11 cellular contexts compared by ENCODE assay signal in the genomic region with DNA sequence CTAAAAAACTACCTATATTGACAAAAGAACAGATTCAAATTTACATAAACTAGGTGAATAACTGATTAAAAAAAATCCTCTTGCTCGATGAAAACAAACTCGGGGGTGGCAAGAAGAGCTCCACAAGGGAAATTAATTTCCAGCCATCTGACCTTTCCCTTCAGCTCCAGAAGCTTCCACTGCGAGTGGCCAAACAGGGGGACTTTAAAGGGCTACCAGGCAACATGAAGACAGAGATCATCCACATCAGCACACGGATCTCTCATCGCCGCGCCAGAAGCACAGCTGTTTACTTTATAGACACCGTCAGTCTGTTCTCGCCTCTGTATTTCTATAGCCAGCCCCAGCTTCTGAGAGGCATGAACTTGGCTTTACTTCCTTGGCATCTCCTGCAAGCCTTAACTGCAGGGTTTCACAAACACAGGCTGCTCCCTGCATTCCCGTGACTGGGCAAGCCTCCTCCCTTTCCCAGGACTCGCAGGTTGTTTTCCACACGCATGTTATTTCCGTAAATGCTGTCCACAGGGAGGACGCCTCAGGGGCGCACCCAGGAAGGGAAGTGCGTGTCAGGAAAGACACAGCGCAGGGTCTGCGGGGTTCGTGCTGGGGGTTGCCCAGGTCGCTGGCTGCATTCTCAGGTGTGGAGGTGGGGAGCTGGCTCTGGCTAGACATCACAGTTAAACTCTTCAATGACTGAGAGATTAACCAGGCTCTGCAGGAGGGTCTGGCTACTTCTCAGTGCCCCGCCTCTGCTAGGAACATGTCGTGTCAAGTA.
DNase-seq lines count a peak whose midpoint lies in the region; ATAC-seq, FAIRE-seq and TF ChIP-seq lines count a peak whose summit lies in the region.
"Had no signal": no experiment of that assay in that cellular context is flagged by ENCODE, and none has a peak within 500 bp of the region (broad histone marks: within the 10 kb centered on the region; RNA-seq: fewer than 3 reads in every experiment).

No MANE protein-coding gene starts in this region.

- H3K27ac Mint-ChIP-seq in astrocyte (ENCODE audit: unreplicated experiment), result no peak overlapping the region
- H3K27ac Mint-ChIP-seq: CD4-positive, alpha-beta T cell had no signal

- intact Hi-C loops in lower lobe of right lung (cut with DNase I), result no loop called here
- intact Hi-C loops in left ventricle myocardium superior (cut with micrococcal nuclease), result no loop called here

- H3K4me3 Mint-ChIP-seq in astrocyte (ENCODE audit: unreplicated experiment), result no peak overlapping the region
- H3K4me3 Mint-ChIP-seq: CD4-positive, alpha-beta T cell had no signal

- H3K36me3 Mint-ChIP-seq in astrocyte (ENCODE audit: low read depth, unreplicated experiment), result peaks cover 18% of the 10 kb centered on the region

- H3K36me3 ChIP-seq in astrocyte (ENCODE audit: insufficient read depth, low read length), result peaks cover 5% of the 10 kb centered on the region
- H3K36me3 ChIP-seq in lower lobe of right lung, result peaks cover 73% of the 10 kb centered on the region

- TF ChIP-seq CTCF in astrocyte (IDR thresholded peaks at IDR 0.05; ENCODE audit: insufficient read depth, low read depth, low read length) (no peak), lower lobe of right lung (IDR thresholded peaks at IDR 0.05) (no peak)

- H3K9ac ChIP-seq in astrocyte (ENCODE audit: low read length), result peak overlapping the region; percentile 10

- H3K79me2 ChIP-seq in astrocyte (ENCODE audit: insufficient read depth, low read length), result no peaks in the 10 kb centered on the region

- H3K4me1 Mint-ChIP-seq in astrocyte (ENCODE audit: low read depth, unreplicated experiment), result peaks cover 16% of the 10 kb centered on the region

- no peak overlapping the region for H2AFZ ChIP-seq in astrocyte (ENCODE audit: low read depth, low read length)

- H3K27me3 ChIP-seq in astrocyte (ENCODE audit: insufficient read depth, low read length) (no peaks in the 10 kb centered on the region), lower lobe of right lung (ENCODE audit: low read depth) (no peaks in the 10 kb centered on the region)

- DNase-seq in HT-29 (ENCODE audit: low spot score) (peak; percentile 79), astrocyte (ENCODE audit: low read depth) (no peak), lower lobe of right lung (peak; percentile 66), left ventricle myocardium superior (no peak), NCI-H1417 treated with DMSO at 0.1 percent for 48 hours (lab: John Stamatoyannopoulos, UW) (no peak), globus pallidus (ENCODE audit: low spot score) (no peak)
- peak; percentile 6 for DNase-seq in stimulated activated CD8-positive, alpha-beta memory T cell treated with anti-CD3 and anti-CD28 coated beads, Interleukin-4, amount 100 ng/mL, for 48 hours
- no peak for DNase-seq in effector CD8-positive, alpha-beta T cell (lab: John Stamatoyannopoulos, UW)
- DNase-seq: activated CD8-positive, alpha-beta memory T cell treated with anti-CD3 and anti-CD28 coated beads for 24 hours; CD4-positive, alpha-beta T cell; T-helper 9 cell had no signal

- H3K4me3 ChIP-seq in astrocyte (ENCODE audit: insufficient read depth, low read depth, low read length) (no peak overlapping the region), lower lobe of right lung (no peak overlapping the region)

- no peaks in the 10 kb centered on the region for H4K20me1 ChIP-seq in astrocyte (ENCODE audit: insufficient read depth, low read length)

- FAIRE-seq in astrocyte (lab: Jason Lieb, UNC), result no peak

- ATAC-seq in lower lobe of right lung, result peak; percentile 67 to 71
- ATAC-seq in left ventricle myocardium superior, result no peak

- no peaks in the 10 kb centered on the region for H3K9me3 ChIP-seq in astrocyte (ENCODE audit: insufficient read depth, low read depth, low read length)
- H3K9me3 ChIP-seq in lower lobe of right lung, result no peaks in the 10 kb centered on the region

- H3K4me2 ChIP-seq in astrocyte (ENCODE audit: low read length), result no peak overlapping the region

- no peaks in the 10 kb centered on the region for H3K27me3 Mint-ChIP-seq in astrocyte (ENCODE audit: low read depth, unreplicated experiment)
- H3K27me3 Mint-ChIP-seq: CD4-positive, alpha-beta T cell had no signal

- H3K27ac ChIP-seq in astrocyte (ENCODE audit: low read depth, low read length) (no peak overlapping the region), lower lobe of right lung (peak overlapping the region; percentile 74)

- H3K9me3 Mint-ChIP-seq in astrocyte (ENCODE audit: unreplicated experiment), result no peaks in the 10 kb centered on the region
- H3K9me3 Mint-ChIP-seq: CD4-positive, alpha-beta T cell had no signal

- H3K4me1 ChIP-seq in astrocyte (ENCODE audit: insufficient read depth, low read length), result peaks cover 12% of the 10 kb centered on the region
- peaks cover 24% of the 10 kb centered on the region for H3K4me1 ChIP-seq in lower lobe of right lung

Comparison
In these comparisons a context has a peak if more than half of its experiments do, and no peak if none do; other contexts are left out.
1. DNase-seq: peak in HT-29 (single experiment), lower lobe of right lung (single experiment) and stimulated activated CD8-positive, alpha-beta memory T cell treated with anti-CD3 and anti-CD28 coated beads, Interleukin-4, amount 100 ng/mL, for 48 hours (single experiment); none in astrocyte (single experiment), left ventricle myocardium superior (single experiment), NCI-H1417 treated with DMSO at 0.1 percent for 48 hours (single experiment), globus pallidus (single experiment) and effector CD8-positive, alpha-beta T cell (single experiment).